8 cellular contexts compared by ENCODE assay signal in the genomic region with DNA sequence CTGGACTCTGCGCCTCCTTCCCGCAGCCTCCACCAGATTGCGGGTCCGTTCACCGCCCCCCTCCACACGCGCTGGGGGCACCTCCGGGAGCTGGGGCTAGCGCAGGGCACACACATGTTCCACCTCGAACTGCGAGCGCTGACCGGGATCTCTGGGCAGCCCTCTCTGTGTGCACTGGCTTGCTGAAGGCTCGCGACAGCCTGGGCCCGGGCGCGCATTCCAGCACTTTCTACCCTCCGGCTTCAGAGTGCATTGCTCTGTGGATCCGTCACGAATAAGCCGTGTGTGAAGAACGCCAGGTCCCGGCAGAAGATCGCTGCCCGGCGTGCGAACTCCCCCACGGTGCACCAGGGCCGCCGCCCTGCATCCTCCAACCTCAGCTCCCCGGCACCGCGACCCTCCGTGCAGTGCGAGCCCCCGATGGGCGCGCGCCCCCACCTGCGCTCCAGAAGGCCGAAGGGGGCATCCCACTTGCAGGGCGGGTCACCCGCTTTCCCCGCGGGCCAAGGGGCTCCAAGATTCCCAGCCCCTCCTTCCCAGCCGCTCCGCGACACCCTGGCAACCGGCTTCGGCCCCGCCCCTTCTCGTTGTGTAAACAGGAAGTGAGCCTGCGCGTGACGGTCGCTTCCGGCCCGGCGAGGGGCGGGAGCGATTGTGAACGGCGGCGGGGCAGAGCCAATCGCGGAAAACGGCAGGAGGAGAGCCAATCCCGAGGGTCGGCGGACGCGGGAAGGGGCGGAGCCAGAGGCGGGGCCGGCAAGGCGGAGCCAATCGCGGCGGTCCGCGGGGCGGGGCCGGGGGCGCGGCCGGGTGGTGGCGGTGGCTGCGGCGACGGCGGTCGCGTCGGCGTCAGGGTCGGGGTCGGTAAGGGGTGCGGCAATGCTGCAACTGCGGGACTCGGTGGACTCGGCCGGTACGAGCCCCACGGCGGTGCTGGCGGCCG. TPM values are rescaled to one million over a fixed set of nuclear protein-coding genes. Genes with fewer than 3 reads are reported as not detected.
A peak's percentile ranks its signal among the peaks of the same experiment; 100 is the strongest.
DNase-seq lines count a peak whose midpoint lies in the region; ATAC-seq, FAIRE-seq and TF ChIP-seq lines count a peak whose summit lies in the region.

A gene (plus strand): TSS at position 822 of the 943 bp plus-strand sequence. CDS start 58 bp downstream, at position 880.

- no peak within 1 kb of the TSS for H3K27ac ChIP-seq in HUES64 (ENCODE audit: low read depth, low read length)
- H3K27ac ChIP-seq in OCI-LY3 (ENCODE audit: low read length) = no peak within 1 kb of the TSS

- TF ChIP-seq CTCF in OCI-LY3 (IDR thresholded peaks at IDR 0.05; ENCODE audit: low read depth, low read length) = no peak

- H3K9me3 ChIP-seq in HUES64 (ENCODE audit: insufficient read depth, low read depth, low read length) (no peaks in the 10 kb centered on the region), OCI-LY3 (ENCODE audit: insufficient read depth, low read length) (no peaks in the 10 kb centered on the region)

- no peaks in the 10 kb centered on the region for H4K20me1 ChIP-seq in OCI-LY3 (ENCODE audit: insufficient read depth, low read length)

- H3K79me2 ChIP-seq in OCI-LY3 (ENCODE audit: low read length) = no peaks in the 10 kb centered on the region

- FAIRE-seq in endometrium (lab: Jason Lieb, UNC) = peak; percentile 51

- no peaks in the 10 kb centered on the region for H3K27me3 ChIP-seq in HUES64 (ENCODE audit: insufficient read depth, low read length)
- H3K27me3 ChIP-seq in OCI-LY3 (ENCODE audit: low read depth, low read length) = no peaks in the 10 kb centered on the region

- DNase-seq in D341Med (ENCODE audit: low spot score) = peak; percentile 99
- DNase-seq in activated CD8-positive, alpha-beta memory T cell treated with anti-CD3 and anti-CD28 coated beads, Interleukin-2, amount 50 U/mL, for 48 hours = peak; percentile 99
- peak; percentile 98 for DNase-seq in midbrain (lab: John Stamatoyannopoulos, UW)
- peak; percentile 96 to 97 for DNase-seq in stimulated activated CD8-positive, alpha-beta memory T cell treated with anti-CD3 and anti-CD28 coated beads, Interleukin-15, amount 100 ng/mL, for 48 hours (ENCODE audit: low read depth in 2 of 2)

- 1% methylated on average over 108 of the region's 108 CpGs for WGBS in HUES64

- H3K4me1 ChIP-seq in HUES64 (ENCODE audit: insufficient read depth, low read length) = no peaks in the 10 kb centered on the region; the same call in 1 of the 2 replicates
- H3K4me1 ChIP-seq in OCI-LY3 (ENCODE audit: low read length) = peaks cover 12% of the 10 kb centered on the region

- H2AFZ ChIP-seq in OCI-LY3 (ENCODE audit: low read depth, low read length) = peak within 1 kb of the TSS; percentile 84

- peak within 1 kb of the TSS; percentile 84 for H3K4me3 ChIP-seq in HUES64 (ENCODE audit: low read length)
- H3K4me3 ChIP-seq in OCI-LY3 (ENCODE audit: low read length) = peak within 1 kb of the TSS; percentile 90

- H3K36me3 ChIP-seq in HUES64 (ENCODE audit: insufficient read depth, low read length) (peaks cover 24% of the 10 kb centered on the region), OCI-LY3 (replicated peaks; ENCODE audit: low read depth, low read length) (peaks cover 11% of the 10 kb centered on the region)

- peak within 1 kb of the TSS; percentile 92 for H3K4me2 ChIP-seq in OCI-LY3 (ENCODE audit: low read length)

- H3K9ac ChIP-seq in HUES64 (ENCODE audit: low read depth, low read length) (peak within 1 kb of the TSS; percentile 68), OCI-LY3 (ENCODE audit: low read length) (peak within 1 kb of the TSS; percentile 56)

- ATAC-seq in GM21515 (IDR thresholded peaks at IDR 0.05; ENCODE audit: unreplicated experiment) = peak; percentile 93

RNA-seq across cellular contexts. Expression of the gene that starts here (rescaled TPM):
- 22.5 TPM for polyA plus RNA-seq in HUES64 (2013, experiment 1 of 2)
- polyA plus RNA-seq in HUES64 (2013, experiment 2 of 2) = 22.6 TPM
